8 cellular contexts compared by ENCODE assay signal in genomic region chr7:4642468-4643203, GRCh38. TPM values are rescaled to one million over a fixed set of nuclear protein-coding genes. Genes with fewer than 3 reads are reported as not detected.
DNase-seq lines count a peak whose midpoint lies in the region; ATAC-seq and TF ChIP-seq lines count a peak whose summit lies in the region.

No MANE protein-coding gene starts in this region.

- no peaks in the 10 kb centered on the region for H3K27me3 Mint-ChIP-seq in MCF 10A (ENCODE audit: insufficient read depth, unreplicated experiment)

- H3K4me3 Mint-ChIP-seq in MCF 10A (ENCODE audit: unreplicated experiment), result peak overlapping the region; percentile 89

- H3K4me3 ChIP-seq in AG04450 (ENCODE audit: low read depth, low read length) (peak overlapping the region; percentile 61), HUES48 (ENCODE audit: low read depth, low read length) (peak overlapping the region; percentile 63), mononuclear cell (ENCODE audit: low read length) (peak overlapping the region; percentile 68)

- H3K9me3 Mint-ChIP-seq in MCF 10A (ENCODE audit: unreplicated experiment), result no peaks in the 10 kb centered on the region

- no peak for ATAC-seq in esophagus mucosa
- ATAC-seq in GM21526 (IDR thresholded peaks at IDR 0.05; ENCODE audit: low FRiP score, unreplicated experiment), result no peak

- no peak for DNase-seq in AG04450 (ENCODE audit: low read depth, low spot score)
- DNase-seq in MCF 10A (ENCODE audit: unreplicated experiment), result no peak
- no peak for DNase-seq in D341Med (ENCODE audit: low spot score)
- no peak for DNase-seq in activated CD4-positive, alpha-beta T cell treated with anti-CD3 and anti-CD28 coated beads, Interleukin-2, amount 50 U/mL, for 4 hours

- POLR2A ChIA-PET in AG04450 (lab: Yijun Ruan, JAX), result interaction anchor here (1.0 to 1.8 kb wide), 5 partner anchors 8 to 133 kb away, joined by 3 to 26 read pairs (median 8); partner anchors contain the start of genes AP5Z1 and FOXK1
- POLR2A ChIA-PET in MCF 10A (lab: Yijun Ruan, JAX), result interaction anchor here (0.7 to 3.3 kb wide), 25 partner anchors 9 to 748 kb away, joined by 3 to 100 read pairs (median 6); partner anchors contain the start of genes AP5Z1 and FOXK1

- H3K36me3 Mint-ChIP-seq in MCF 10A (ENCODE audit: insufficient read depth, unreplicated experiment), result no peaks in the 10 kb centered on the region

- intact Hi-C loops in MCF 10A (cut with micrococcal nuclease), result no loop called here

- CTCF ChIA-PET in AG04450 (lab: Charles Lee), result interaction anchor here (1.1 to 1.6 kb wide), 5 partner anchors 9 to 108 kb away, joined by 3 to 7 read pairs (median 6); no protein-coding TSS in a partner anchor
- CTCF ChIA-PET in MCF 10A (lab: Yijun Ruan, JAX), result interaction anchor here (0.5 to 2.8 kb wide), 10 partner anchors 11 to 183 kb away, joined by 3 to 8 read pairs (median 3); no protein-coding TSS in a partner anchor

- H3K9ac ChIP-seq in HUES48 (ENCODE audit: low read depth, low read length), result peak overlapping the region; percentile 89

- peaks cover 5% of the 10 kb centered on the region for H3K4me1 Mint-ChIP-seq in MCF 10A (ENCODE audit: insufficient read depth, unreplicated experiment)

- TF ChIP-seq CTCF in AG04450 (IDR thresholded peaks at IDR 0.05; ENCODE audit: low read depth, low read length), result no peak
- no peak for TF ChIP-seq CTCF in MCF 10A (IDR thresholded peaks at IDR 0.05; ENCODE audit: unreplicated experiment)

- no peaks in the 10 kb centered on the region for H3K27me3 ChIP-seq in AG04450 (ENCODE audit: control insufficient read depth, insufficient read depth, low read length)
- H3K27me3 ChIP-seq in HUES48 (ENCODE audit: control insufficient read depth, insufficient read depth, low read length), result peaks cover 4% of the 10 kb centered on the region; the same call in 1 of the 2 replicates
- no peaks in the 10 kb centered on the region for H3K27me3 ChIP-seq in mononuclear cell (ENCODE audit: insufficient read depth, low read length)

- H3K27ac Mint-ChIP-seq in MCF 10A (ENCODE audit: low read depth, unreplicated experiment), result peak overlapping the region; percentile 93

- peak overlapping the region; percentile 71 for H3K27ac ChIP-seq in AG04450 (ENCODE audit: low read depth, low read length)
- peak overlapping the region; percentile 94 for H3K27ac ChIP-seq in HUES48 (ENCODE audit: low read depth, low read length)

- H3K9me3 ChIP-seq in AG04450 (ENCODE audit: control insufficient read depth, insufficient read depth, low read length) (peaks cover 4% of the 10 kb centered on the region; the same call in 1 of the 2 replicates), HUES48 (ENCODE audit: control insufficient read depth, insufficient read depth, low read length) (no peaks in the 10 kb centered on the region; the same call in 1 of the 2 replicates), mononuclear cell (ENCODE audit: low read depth, low read length) (no peaks in the 10 kb centered on the region)

- H3K36me3 ChIP-seq in HUES48 (ENCODE audit: control insufficient read depth, insufficient read depth, low read length), result no peaks in the 10 kb centered on the region

- TSS peak; percentile 89 for BruUV-seq in MCF 10A (replicated peaks; lab: Mats Ljungman, UMichigan)

- no peaks in the 10 kb centered on the region for H3K4me1 ChIP-seq in HUES48 (ENCODE audit: control insufficient read depth, insufficient read depth, low read length)
- H3K4me1 ChIP-seq in mononuclear cell (ENCODE audit: insufficient read depth, low read length), result peaks cover 17% of the 10 kb centered on the region

RNA-seq across cellular contexts. Expression of gene FOXK1, which starts 39.5 kb away (rescaled TPM):
- polyA plus RNA-seq in AG04450 (2011; rRNA removed), result 3.4 and 4.7 TPM in 2 replicates
- 13.2 and 14.5 TPM in 2 replicates for polyA minus RNA-seq in AG04450 (2011; rRNA and poly(A)+ RNA removed)
- 37.7 and 43.8 TPM in 2 replicates for total RNA-seq in MCF 10A (2022)
- 41.5 TPM for total RNA-seq in mononuclear cell
- total RNA-seq in esophagus mucosa, result 21.7 TPM
